ENCODE assay signal across 12 cellular contexts in genomic region chr1:68117416-68117815, GRCh38.
DNase-seq lines count a peak whose midpoint lies in the region; ATAC-seq, FAIRE-seq and TF ChIP-seq lines count a peak whose summit lies in the region.
"Had no signal": no experiment of that assay in that cellular context is flagged by ENCODE, and none has a peak within 500 bp of the region (broad histone marks: within the 10 kb centered on the region; RNA-seq: fewer than 3 reads in every experiment).

No MANE protein-coding gene starts in this region.

- DNase-seq in NCI-H146 (lab: John Stamatoyannopoulos, UW) (peak; percentile 5), NCI-H146 treated with DMSO at 0.1 percent for 48 hours (lab: John Stamatoyannopoulos, UW; ENCODE audit: unreplicated experiment) (no peak), glutamatergic neuron (peak; percentile 22), GM19239 (ENCODE audit: insufficient read length, low spot score) (no peak), omental fat pad (ENCODE audit: low spot score) (no peak)
- DNase-seq: 8988T, DMS79, NCI-H187 treated with DMSO at 0.1 percent for 48 hours had no signal

- no peak for ATAC-seq in HG02571 (IDR thresholded peaks at IDR 0.05; ENCODE audit: unreplicated experiment)
- no peak for ATAC-seq in GM21737 (IDR thresholded peaks at IDR 0.05; ENCODE audit: unreplicated experiment)
- ATAC-seq in omental fat pad (ENCODE audit: low FRiP score) = no peak

- TF ChIP-seq CTCF in brain (conservative IDR thresholded peaks at IDR 0.05) (no peak), glutamatergic neuron (IDR thresholded peaks at IDR 0.05; ENCODE audit: partially characterized antibody, unreplicated experiment) (no peak), omental fat pad (IDR thresholded peaks at IDR 0.05) (no peak)

- H3K27me3 Mint-ChIP-seq in brain = peaks cover 2% of the 10 kb centered on the region
- H3K27me3 Mint-ChIP-seq in glutamatergic neuron (ENCODE audit: unreplicated experiment) = no peaks in the 10 kb centered on the region
- H3K27me3 Mint-ChIP-seq: CD4-positive, alpha-beta T cell had no signal

- H3K4me3 Mint-ChIP-seq in brain (no peak overlapping the region), glutamatergic neuron (ENCODE audit: unreplicated experiment) (no peak overlapping the region)

- H3K9me3 Mint-ChIP-seq in brain (no peaks in the 10 kb centered on the region), glutamatergic neuron (ENCODE audit: unreplicated experiment) (no peaks in the 10 kb centered on the region)
- H3K9me3 Mint-ChIP-seq: CD4-positive, alpha-beta T cell had no signal

- peak overlapping the region in 3 of 5 experiments; percentile 38 to 66 (median 57) for H3K27ac Mint-ChIP-seq in brain
- H3K27ac Mint-ChIP-seq in glutamatergic neuron (ENCODE audit: unreplicated experiment) = no peak overlapping the region
- H3K27ac Mint-ChIP-seq: CD4-positive, alpha-beta T cell had no signal

- FAIRE-seq in GM19239 (lab: Jason Lieb, UNC) = no peak

- H3K4me1 Mint-ChIP-seq in brain (peaks cover 29% of the 10 kb centered on the region), glutamatergic neuron (ENCODE audit: low read depth, unreplicated experiment) (peaks cover 2% of the 10 kb centered on the region)

- H3K36me3 Mint-ChIP-seq in brain (no peaks in the 10 kb centered on the region), glutamatergic neuron (ENCODE audit: unreplicated experiment) (no peaks in the 10 kb centered on the region)

Comparison
In these comparisons a context has a peak if more than half of its experiments do, and no peak if none do; other contexts are left out.
1. DNase-seq: peak in NCI-H146 (single experiment) and glutamatergic neuron (single experiment); none in NCI-H146 treated with DMSO at 0.1 percent for 48 hours (single experiment), GM19239 (single experiment) and omental fat pad (single experiment).